ENCODE assay signal across 29 cellular contexts in the genomic region with DNA sequence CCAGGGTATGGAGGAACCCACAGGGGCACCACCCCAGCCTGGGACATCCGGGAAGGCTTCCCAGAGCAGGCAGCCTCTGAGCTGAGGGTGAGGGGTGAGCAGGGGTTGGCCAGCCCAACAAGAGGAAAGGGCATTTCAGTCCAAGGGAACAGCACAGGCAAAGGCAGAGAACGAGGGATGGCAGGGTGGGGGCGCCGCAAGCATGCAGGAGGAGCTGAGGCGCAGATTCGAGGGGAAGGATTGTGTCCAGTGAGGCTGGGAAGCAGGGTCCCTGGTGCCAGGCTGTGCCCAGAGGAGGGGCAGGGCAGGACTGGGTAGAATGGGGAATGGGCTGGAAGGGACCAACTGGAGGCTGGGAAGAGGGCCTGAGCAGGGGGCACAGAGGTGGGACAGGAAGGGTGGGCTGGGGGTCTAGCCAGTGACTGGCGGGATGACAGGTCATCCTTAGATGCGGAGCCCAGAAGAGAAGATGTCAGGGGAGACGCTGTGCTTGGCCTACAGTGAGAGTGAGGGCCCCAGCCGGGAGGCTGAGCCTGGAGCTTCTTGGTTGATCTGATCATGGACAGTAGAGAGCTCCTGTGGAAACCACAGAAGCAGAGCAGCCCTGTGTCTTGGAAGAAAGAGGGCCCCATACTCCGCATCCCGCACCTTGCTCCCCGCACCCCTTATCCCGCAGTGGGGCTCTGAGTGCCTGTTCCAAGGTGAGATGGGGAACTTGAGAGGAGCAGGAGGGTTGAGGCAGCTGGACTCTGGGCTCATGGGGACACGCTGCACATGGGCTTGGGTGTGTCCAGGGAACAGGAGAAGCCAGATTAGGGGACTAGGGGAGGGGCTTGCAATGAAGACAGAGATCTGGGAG. TPM values are rescaled to one million over a fixed set of nuclear protein-coding genes. Genes with fewer than 3 reads are reported as not detected.
DNase-seq lines count a peak whose midpoint lies in the region; ATAC-seq, FAIRE-seq and TF ChIP-seq lines count a peak whose summit lies in the region.
"Had no signal": no experiment of that assay in that cellular context is flagged by ENCODE, and none has a peak within 500 bp of the region (broad histone marks: within the 10 kb centered on the region; RNA-seq: fewer than 3 reads in every experiment).

No MANE protein-coding gene starts in this region.

- H2BK12ac ChIP-seq in neuronal stem cell (ENCODE audit: low read length): peak overlapping the region; percentile 16

- TF ChIP-seq POLR2A in IMR-90 (IDR thresholded peaks at IDR 0.05; ENCODE audit: low read depth, low read length): no peak
- TF ChIP-seq POLR2A in K562 (conservative IDR thresholded peaks at IDR 0.05): no peak

- no peak overlapping the region for H2AFZ ChIP-seq in IMR-90 (replicated peaks; ENCODE audit: low read length, poor library complexity)
- peak overlapping the region; percentile 87 for H2AFZ ChIP-seq in K562 (ENCODE audit: low read depth, low read length)
- no peak overlapping the region for H2AFZ ChIP-seq in neuronal stem cell (ENCODE audit: low read length)
- no peak overlapping the region for H2AFZ ChIP-seq in PC-3 (ENCODE audit: low read length)
- H2AFZ ChIP-seq: GM23248 had no signal

- H3K4me3 ChIP-seq in IMR-90 (ENCODE audit: insufficient read depth, low read depth, low read length) (no peak overlapping the region), K562 (no peak overlapping the region), neuronal stem cell (ENCODE audit: low read length in 2 of 2) (no peak overlapping the region), PC-3 (ENCODE audit: low read length) (no peak overlapping the region)
- H3K4me3 ChIP-seq: GM23248, MG63, Peyer's patch, SJCRH30 had no signal

- H4K91ac ChIP-seq in IMR-90 (ENCODE audit: insufficient read depth, low read depth, low read length) (no peak overlapping the region), neuronal stem cell (ENCODE audit: low read depth, low read length, poor library complexity) (no peak overlapping the region)

- H2AK5ac ChIP-seq in IMR-90 (ENCODE audit: low read depth, low read length): no peak overlapping the region
- H2AK5ac ChIP-seq in neuronal stem cell (ENCODE audit: low read depth, low read length): peak overlapping the region; percentile 95

- H2BK5ac ChIP-seq in IMR-90 (ENCODE audit: low read depth, low read length, poor library complexity, severe bottlenecking) (no peak overlapping the region), neuronal stem cell (ENCODE audit: low read length) (no peak overlapping the region)

- H2BK120ac ChIP-seq in IMR-90 (ENCODE audit: low read depth, low read length) (no peak overlapping the region), neuronal stem cell (ENCODE audit: low read depth, low read length) (no peak overlapping the region)

- H4K8ac ChIP-seq in IMR-90 (ENCODE audit: low read depth in 2 of 2, low read length in 2 of 2) (no peak overlapping the region), neuronal stem cell (ENCODE audit: low read depth, low read length) (no peak overlapping the region)

- H4K5ac ChIP-seq in IMR-90 (ENCODE audit: low read depth, low read length): no peak overlapping the region

- no peaks in the 10 kb centered on the region for H3K9me3 ChIP-seq in IMR-90 (ENCODE audit: control insufficient read depth, insufficient read depth, low read length)
- H3K9me3 ChIP-seq in K562 (replicated peaks; ENCODE audit: control insufficient read depth, insufficient read depth, low read depth, low read length): no peaks in the 10 kb centered on the region
- H3K9me3 ChIP-seq in neuronal stem cell (replicated peaks in 1 of 2; ENCODE audit: control insufficient read depth in 2 of 2, insufficient read depth in 1 of 2, low read depth in 1 of 2, low read length in 2 of 2): no peaks in the 10 kb centered on the region
- no peaks in the 10 kb centered on the region for H3K9me3 ChIP-seq in PC-3 (ENCODE audit: low read length)
- H3K9me3 ChIP-seq: MG63, Peyer's patch, SJCRH30 had no signal

- H3K56ac ChIP-seq in IMR-90 (ENCODE audit: extremely low read depth, insufficient read depth, low read length): no peak overlapping the region

- no peaks in the 10 kb centered on the region for H3K4me1 ChIP-seq in IMR-90 (ENCODE audit: control insufficient read depth, insufficient read depth, low read length)
- H3K4me1 ChIP-seq in K562 (replicated peaks in 1 of 2; ENCODE audit: control insufficient read depth in 2 of 2, insufficient read depth in 2 of 2, low read length in 2 of 2): peaks cover 5 to 38% of the 10 kb centered on the region in 2 experiments; a peak in 4 of 5 replicates
- H3K4me1 ChIP-seq in neuronal stem cell (ENCODE audit: control insufficient read depth in 2 of 2, insufficient read depth in 1 of 2, low read depth in 1 of 2, low read length in 2 of 2): no peaks in the 10 kb centered on the region
- peaks cover 12% of the 10 kb centered on the region for H3K4me1 ChIP-seq in PC-3 (ENCODE audit: insufficient read depth, low read length)
- H3K4me1 ChIP-seq: SJCRH30 had no signal

- 90% methylated on average over 11 of the region's 15 CpGs; no CpG with 5 or more reads in 1 of the 2 experiments for WGBS in IMR-90 (ENCODE audit: extremely low coverage in 2 of 2, insufficient read length in 1 of 2), 2 experiments
- 56% methylated on average over 13 of the region's 15 CpGs for WGBS in K562 (ENCODE audit: insufficient coverage, low coverage, missing lambda C conversion rate)
- WGBS in neuronal stem cell (ENCODE audit: extremely low coverage in 2 of 2, insufficient read length in 2 of 2, insufficient replicate concordance in 1 of 2), 2 donors: no CpG with 5 or more reads among the region's 15 CpGs

- in situ Hi-C loops in IMR-90 (cut with MboI; ENCODE audit: low sequenced_read_pairs): no loop called here
- in situ Hi-C loops in K562 (cut with MboI): no loop called here

- no peak for TF ChIP-seq RAD21 in IMR-90 (IDR thresholded peaks at IDR 0.05; ENCODE audit: low read length)
- peak in 1 of 2 experiments; percentile 21; a peak in 1 of 4 replicates for TF ChIP-seq RAD21 in K562 (CRISPR knock-in tag; conservative IDR thresholded peaks at IDR 0.05 in 1 of 2, IDR thresholded peaks at IDR 0.05 in 1 of 2)

- H3K14ac ChIP-seq in IMR-90 (replicated peaks; ENCODE audit: low read depth, low read length) (no peak overlapping the region), neuronal stem cell (ENCODE audit: low read length) (peak overlapping the region; percentile 89)

- H3K27me3 ChIP-seq in IMR-90 (ENCODE audit: control insufficient read depth, insufficient read depth, low read length) (no peaks in the 10 kb centered on the region), K562 (ENCODE audit: control insufficient read depth in 2 of 2, insufficient read depth in 2 of 2, low read length in 2 of 2) (no peaks in the 10 kb centered on the region), neuronal stem cell (ENCODE audit: control insufficient read depth in 3 of 3, insufficient read depth in 3 of 3, low read depth in 1 of 3, low read length in 3 of 3) (peaks cover 0 to 10% (median 0%) of the 10 kb centered on the region in 3 experiments), PC-3 (ENCODE audit: low read length) (no peaks in the 10 kb centered on the region)
- H3K27me3 ChIP-seq: MG63, Peyer's patch, SJCRH30 had no signal

- H3K9me1 ChIP-seq in IMR-90 (ENCODE audit: insufficient read depth, low read length) (peaks cover 6% of the 10 kb centered on the region; the same call in 1 of the 2 replicates), K562 (ENCODE audit: control insufficient read depth, insufficient read depth, low read length) (no peaks in the 10 kb centered on the region)

- no TSS peak for BruUV-seq in IMR-90 (replicated peaks; lab: Mats Ljungman, UMichigan)
- BruUV-seq in K562 (replicated peaks; lab: Mats Ljungman, UMichigan): no TSS peak
- BruUV-seq in PC-3 (replicated peaks; lab: Mats Ljungman, UMichigan): no TSS peak

- CTCF ChIA-PET in IMR-90 (lab: Yijun Ruan, JAX) (no interaction called here), K562 (lab: Yijun Ruan, JAX; ENCODE audit: low intra/inter-chr PET ratio) (no interaction called here), PC-3 (lab: Charles Lee) (no interaction called here)

- H3K36me3 ChIP-seq in IMR-90 (ENCODE audit: control insufficient read depth, insufficient read depth, low read length): no peaks in the 10 kb centered on the region
- peaks cover 4% of the 10 kb centered on the region; the same call in 2 of the 3 replicates for H3K36me3 ChIP-seq in K562 (ENCODE audit: control insufficient read depth, insufficient read depth, low read length)
- no peaks in the 10 kb centered on the region for H3K36me3 ChIP-seq in neuronal stem cell (replicated peaks in 1 of 2; ENCODE audit: control insufficient read depth in 2 of 2, insufficient read depth in 2 of 2, low read length in 2 of 2)
- H3K36me3 ChIP-seq in PC-3 (ENCODE audit: low read depth, low read length): no peaks in the 10 kb centered on the region
- H3K36me3 ChIP-seq: SJCRH30 had no signal

- no peak overlapping the region for H3K18ac ChIP-seq in IMR-90 (ENCODE audit: low read depth, low read length)
- peak overlapping the region; percentile 71 for H3K18ac ChIP-seq in neuronal stem cell (ENCODE audit: low read length)

- no peaks in the 10 kb centered on the region for H3K79me2 ChIP-seq in K562 (ENCODE audit: control insufficient read depth, insufficient read depth, low read length)
- H3K79me2 ChIP-seq in PC-3 (ENCODE audit: low read length): no peaks in the 10 kb centered on the region

- dilution Hi-C loops in IMR-90 (cut with HindIII; ENCODE audit: low sequenced_read_pairs, unreplicated experiment): no loop called here

- H3K4me2 ChIP-seq in IMR-90 (ENCODE audit: low read depth, low read length): no peak overlapping the region
- peak overlapping the region; percentile 49; the same call in 1 of the 2 replicates for H3K4me2 ChIP-seq in K562 (ENCODE audit: insufficient read depth, low read length)
- H3K4me2 ChIP-seq in neuronal stem cell (ENCODE audit: insufficient read depth, low read length, poor library complexity, severe bottlenecking): no peak overlapping the region
- no peak overlapping the region for H3K4me2 ChIP-seq in PC-3 (ENCODE audit: low read length)

- peak; percentile 33 for DNase-seq in NCI-H82 (lab: John Stamatoyannopoulos, UW)
- DNase-seq in NCI-H82 treated with DMSO at 0.1 percent for 48 hours (lab: John Stamatoyannopoulos, UW; ENCODE audit: unreplicated experiment): no peak
- no peak for DNase-seq in IMR-90
- DNase-seq in K562 (ENCODE audit: extremely low read depth in 1 of 4, low spot score in 3 of 4): peak; percentile 45 to 64 (median 52)
- no peak for DNase-seq in neuronal stem cell (ENCODE audit: low spot score)
- DNase-seq in amygdala (lab: John Stamatoyannopoulos, UW): no peak
- no peak for DNase-seq in PC-3
- DNase-seq in glomerular visceral epithelial cell (ENCODE audit: extremely low spot score): no peak
- DNase-seq: AML-193; Calu3; CD8-positive, alpha-beta memory T cell; DMS153; GM23248; MG63; NCI-H1048; NCI-H1417 treated with DMSO at 0.1 percent for 48 hours; NCI-H187; NCI-H2227 treated with DMSO at 0.1 percent for 48 hours; NCI-H510A; NK-92 treated with Interleukin-12 subunit alpha and Interleukin-12 subunit beta, amount 100 ng/mL, for 24 hours; Peyer's patch; SJCRH30 had no signal

- TF ChIP-seq CTCF in IMR-90 (conservative IDR thresholded peaks at IDR 0.05; ENCODE audit: low read depth, low read length) (no peak), K562 (IDR thresholded peaks at IDR 0.05 in 2 of 3, conservative IDR thresholded peaks at IDR 0.05 in 1 of 3; ENCODE audit: insufficient read depth in 2 of 3, low read depth in 1 of 3, low read length in 3 of 3) (peak in 2 of 3 experiments; percentile 9 to 29; a peak in 1 of 6 replicates), PC-3 (conservative IDR thresholded peaks at IDR 0.05; ENCODE audit: low read depth, low read length) (no peak)

- no peak overlapping the region for H2BK20ac ChIP-seq in IMR-90 (ENCODE audit: low read depth, low read length)

- H3K23ac ChIP-seq in IMR-90 (ENCODE audit: low read depth, low read length) (no peak overlapping the region), neuronal stem cell (ENCODE audit: low read depth, low read length, poor library complexity) (peak overlapping the region; percentile 91)

- H3K27ac ChIP-seq in IMR-90 (ENCODE audit: insufficient read depth, low read length): no peak overlapping the region
- H3K27ac ChIP-seq in K562 (ENCODE audit: extremely low read depth, low read depth, low read length): no peak overlapping the region
- no peak overlapping the region for H3K27ac ChIP-seq in neuronal stem cell (replicated peaks; ENCODE audit: low read length)
- H3K27ac ChIP-seq in PC-3 (ENCODE audit: low read length): no peak overlapping the region
- H3K27ac ChIP-seq: 22Rv1, C4-2B, GM23248, Peyer's patch, SJCRH30 had no signal

- TF ChIP-seq EP300 in K562 (IDR thresholded peaks at IDR 0.05; ENCODE audit: low read length): no peak

- H4K20me1 ChIP-seq in IMR-90 (ENCODE audit: insufficient read depth, low read length) (no peaks in the 10 kb centered on the region), K562 (replicated peaks; ENCODE audit: control insufficient read depth, insufficient read depth, low read length) (no peaks in the 10 kb centered on the region), PC-3 (ENCODE audit: low read length) (no peaks in the 10 kb centered on the region)

- H3K9ac ChIP-seq in IMR-90 (ENCODE audit: low read depth, low read length) (no peak overlapping the region), K562 (ENCODE audit: insufficient read depth in 1 of 2, low read depth in 2 of 2, low read length in 2 of 2) (peak overlapping the region; percentile 31 to 87; a peak in 3 of 4 replicates), neuronal stem cell (ENCODE audit: low read depth, low read length, poor library complexity) (peak overlapping the region; percentile 30), PC-3 (ENCODE audit: low read length) (no peak overlapping the region)
- H3K9ac ChIP-seq: GM23248 had no signal

- ATAC-seq in IMR-90 (ENCODE audit: low read depth): no peak
- peak; percentile 80 for ATAC-seq in K562
- no peak for ATAC-seq in PC-3

- FAIRE-seq in K562 (lab: Jason Lieb, UNC): peak; percentile 58
- FAIRE-seq: GM12892, GM18507 had no signal

- intact Hi-C loops in IMR-90 (cut with micrococcal nuclease) (no loop called here), K562 (cut with micrococcal nuclease) (no loop called here), PC-3 (cut with micrococcal nuclease) (no loop called here)

- H3K79me1 ChIP-seq in IMR-90 (ENCODE audit: low read depth in 1 of 2, low read length in 2 of 2): no peaks in the 10 kb centered on the region
- no peaks in the 10 kb centered on the region for H3K79me1 ChIP-seq in neuronal stem cell (ENCODE audit: low read depth, low read length)

- no peaks in the 10 kb centered on the region for H3F3A ChIP-seq in PC-3 (ENCODE audit: low read length, unreplicated experiment)

- H3K4ac ChIP-seq in IMR-90 (ENCODE audit: low read depth, low read length): no peak overlapping the region
- H3K4ac ChIP-seq in neuronal stem cell (ENCODE audit: low read length): no peak overlapping the region

- H2AK9ac ChIP-seq in IMR-90 (replicated peaks; ENCODE audit: low read depth, low read length, poor library complexity): peak overlapping the region; percentile 50

- no peaks in the 10 kb centered on the region for H3K9me2 ChIP-seq in PC-3 (replicated peaks; ENCODE audit: low read length)

- no peak overlapping the region for H2BK15ac ChIP-seq in IMR-90 (ENCODE audit: low read depth, low read length)
- H2BK15ac ChIP-seq in neuronal stem cell (ENCODE audit: low read length): peak overlapping the region; percentile 81

- POLR2A ChIA-PET in IMR-90 (lab: Charles Lee; ENCODE audit: unreplicated experiment) (no interaction called here), K562 (lab: Yijun Ruan, JAX) (interaction anchor here (0.6 to 0.8 kb wide), 2 partner anchors 15 to 24 kb away, joined by 3 read pairs; no protein-coding TSS in a partner anchor), PC-3 (lab: Charles Lee; ENCODE audit: unreplicated experiment) (no interaction called here)

RNA-seq across cellular contexts. Expression of a gene that starts 13.7 kb away (rescaled TPM):
- 128 and 147 TPM in 2 replicates for total RNA-seq in IMR-90 (2012; rRNA removed)
- 632 and 675 TPM in 2 replicates for polyA plus RNA-seq in IMR-90 (2012; rRNA removed)
- 223 and 627 TPM in 2 replicates for polyA plus RNA-seq in IMR-90 (2012; cell fraction: cytosol; rRNA removed)
- polyA plus RNA-seq in IMR-90 (2012; cell fraction: nucleus; rRNA removed; ENCODE audit: low replicate concordance): 136 and 285 TPM in 2 replicates
- total RNA-seq in K562 (2011; cell fraction: chromatin; rRNA removed; ENCODE audit: low replicate concordance): 94.2 and 300 TPM in 2 replicates
- total RNA-seq in K562 (2011; cell fraction: nucleolus; rRNA removed): 624 and 788 TPM in 2 replicates
- total RNA-seq in K562 (2011; cell fraction: nucleoplasm; rRNA removed): 425 and 454 TPM in 2 replicates
- total RNA-seq in K562 (2014; rRNA removed): 137 and 194 TPM in 2 replicates
- 184 and 204 TPM in 2 replicates for total RNA-seq in K562 (2014; rRNA removed; fragmentation: Illumina TruSeq; extraction: Trizol)
- total RNA-seq in K562 (2015; rRNA removed; fragmentation: Illumina TruSeq; extraction: Trizol): 386 and 393 TPM in 2 replicates
- total RNA-seq in K562 (2021): 296 and 321 TPM in 2 replicates
- 355 and 448 TPM in 2 replicates for polyA plus RNA-seq in K562 (2011; rRNA removed)
- polyA plus RNA-seq in K562 (2011; cell fraction: cytosol; rRNA removed): 690 and 1,312 TPM in 2 replicates
- 177 and 267 TPM in 2 replicates for polyA plus RNA-seq in K562 (2011; cell fraction: nucleus; rRNA removed)
- 325 and 506 TPM in 2 replicates for polyA plus RNA-seq in K562 (2012)
- 308 and 333 TPM in 2 replicates for polyA plus RNA-seq in K562 (2014; fragmentation: Illumina TruSeq; extraction: Trizol)
- 100 to 1,000 TPM; 123 to 227 TPM for polyA plus RNA-seq in K562 (2014; fragmentation: Nextera tagmentation; extraction: Ambion mirVana)
- polyA plus RNA-seq in K562 (2014; rRNA removed): 314 and 369 TPM in 2 replicates
- polyA minus RNA-seq in K562 (2011; rRNA and poly(A)+ RNA removed): 191 and 276 TPM in 2 replicates
- 149 and 202 TPM in 2 replicates for polyA minus RNA-seq in K562 (2011; cell fraction: cytosol; rRNA and poly(A)+ RNA removed)
- 51.7 and 64.9 TPM in 2 replicates for polyA minus RNA-seq in K562 (2011; cell fraction: nucleus; rRNA and poly(A)+ RNA removed)
- polyA plus RNA-seq in neuronal stem cell (2013, experiment 1 of 2): 45.0 TPM
- polyA plus RNA-seq in neuronal stem cell (2013, experiment 2 of 2): 46.0 TPM
- 31.9 and 38.1 TPM in 2 replicates for total RNA-seq in PC-3 (2014; rRNA removed)

RNA-seq across cellular contexts. Expression of a gene that starts 24.7 kb away (rescaled TPM):
- total RNA-seq in IMR-90 (2012; rRNA removed) (1.1 and 1.3 TPM in 2 replicates), K562 (2014; rRNA removed) (2.3 and 5.1 TPM in 2 replicates), K562 (2014; rRNA removed; fragmentation: Illumina TruSeq; extraction: Trizol) (0.96 and 1.9 TPM in 2 replicates), K562 (2015; rRNA removed; fragmentation: Illumina TruSeq; extraction: Trizol) (2.5 and 4.3 TPM in 2 replicates), K562 (2021) (7.9 and 8.8 TPM in 2 replicates), PC-3 (2014; rRNA removed) (1.3 and 7.1 TPM in 2 replicates)
- polyA plus RNA-seq in IMR-90 (2012; rRNA removed) (7.6 and 8.6 TPM in 2 replicates), K562 (2011; rRNA removed) (6.6 and 12.4 TPM in 2 replicates), K562 (2014; fragmentation: Illumina TruSeq; extraction: Trizol) (4.7 and 5.0 TPM in 2 replicates), K562 (2014; fragmentation: Nextera tagmentation; extraction: Ambion mirVana) (under 1 TPM; 0.66 to 0.67 TPM), K562 (2014; rRNA removed) (7.2 and 7.8 TPM in 2 replicates)
- 4.5 and 6.5 TPM in 2 replicates for polyA plus RNA-seq in IMR-90 (2012; cell fraction: cytosol; rRNA removed)
- polyA plus RNA-seq in IMR-90 (2012; cell fraction: nucleus; rRNA removed; ENCODE audit: low replicate concordance): 39.2 and 52.3 TPM in 2 replicates
- total RNA-seq in K562 (2011; cell fraction: chromatin; rRNA removed; ENCODE audit: low replicate concordance): 29.3 and 59.3 TPM in 2 replicates
- 38.5 and 49.2 TPM in 2 replicates for total RNA-seq in K562 (2011; cell fraction: nucleolus; rRNA removed)
- 33.1 and 37.4 TPM in 2 replicates for total RNA-seq in K562 (2011; cell fraction: nucleoplasm; rRNA removed)
- polyA plus RNA-seq in K562 (2011; cell fraction: cytosol; rRNA removed): 9.7 and 10.7 TPM in 2 replicates
- polyA plus RNA-seq in K562 (2011; cell fraction: nucleus; rRNA removed): 52.1 and 58.7 TPM in 2 replicates
- polyA plus RNA-seq in K562 (2012): 5.2 and 12.0 TPM in 2 replicates
- polyA minus RNA-seq in K562 (2011; rRNA and poly(A)+ RNA removed): 3.8 and 5.5 TPM in 2 replicates
- 10.0 and 12.9 TPM in 2 replicates for polyA minus RNA-seq in K562 (2011; cell fraction: cytosol; rRNA and poly(A)+ RNA removed)
- polyA minus RNA-seq in K562 (2011; cell fraction: nucleus; rRNA and poly(A)+ RNA removed): 8.5 and 16.0 TPM in 2 replicates
- polyA plus RNA-seq in neuronal stem cell (2013, experiment 1 of 2): 8.5 TPM
- polyA plus RNA-seq in neuronal stem cell (2013, experiment 2 of 2): 8.9 TPM

RNA-seq across cellular contexts. Expression of a gene that starts 25.1 kb away (rescaled TPM):
- total RNA-seq in IMR-90 (2012; rRNA removed) (not detected in 2 replicates), K562 (2014; rRNA removed) (not detected in 2 replicates), K562 (2014; rRNA removed; fragmentation: Illumina TruSeq; extraction: Trizol) (not detected in 2 replicates), K562 (2015; rRNA removed; fragmentation: Illumina TruSeq; extraction: Trizol) (not detected in 2 replicates), K562 (2021) (not detected in 2 replicates), PC-3 (2014; rRNA removed) (not detected in 2 replicates)
- polyA plus RNA-seq in IMR-90 (2012; rRNA removed) (not detected in 2 replicates), K562 (2011; rRNA removed) (0.19 TPM in 1 of 2 replicates, not detected in the other), K562 (2014; fragmentation: Illumina TruSeq; extraction: Trizol) (0.28 TPM in 1 of 2 replicates, not detected in the other), K562 (2014; fragmentation: Nextera tagmentation; extraction: Ambion mirVana) (under 1 TPM in 1 of 2 experiments, not detected in 1; 0.14 TPM), K562 (2014; rRNA removed) (0.07 TPM in 1 of 2 replicates, not detected in the other)
- 0.08 TPM in 1 of 2 replicates, not detected in the other for polyA plus RNA-seq in IMR-90 (2012; cell fraction: cytosol; rRNA removed)
- polyA plus RNA-seq in IMR-90 (2012; cell fraction: nucleus; rRNA removed; ENCODE audit: low replicate concordance): not detected in 2 replicates
- total RNA-seq in K562 (2011; cell fraction: chromatin; rRNA removed; ENCODE audit: low replicate concordance): not detected in 2 replicates
- not detected in 2 replicates for total RNA-seq in K562 (2011; cell fraction: nucleolus; rRNA removed)
- not detected in 2 replicates for total RNA-seq in K562 (2011; cell fraction: nucleoplasm; rRNA removed)
- polyA plus RNA-seq in K562 (2011; cell fraction: cytosol; rRNA removed): 0.07 and 0.09 TPM in 2 replicates
- not detected in 2 replicates for polyA plus RNA-seq in K562 (2011; cell fraction: nucleus; rRNA removed)
- polyA plus RNA-seq in K562 (2012): 0.22 and 0.46 TPM in 2 replicates
- polyA minus RNA-seq in K562 (2011; rRNA and poly(A)+ RNA removed): 0.21 TPM in 2 replicates
- polyA minus RNA-seq in K562 (2011; cell fraction: cytosol; rRNA and poly(A)+ RNA removed): not detected in 2 replicates
- not detected in 2 replicates for polyA minus RNA-seq in K562 (2011; cell fraction: nucleus; rRNA and poly(A)+ RNA removed)
- polyA plus RNA-seq in neuronal stem cell (2013, experiment 1 of 2): 0.13 TPM
- 0.12 TPM for polyA plus RNA-seq in neuronal stem cell (2013, experiment 2 of 2)
- total RNA-seq: Calu3; CD8-positive, alpha-beta memory T cell; G401; GM23248; LHCN-M2; Peyer's patch; SJCRH30 had no signal
- polyA plus RNA-seq: AG04450; CD8-positive, alpha-beta memory T cell; GM23248 had no signal

RNA-seq across cellular contexts. Expression of a gene that starts 52.3 kb away (rescaled TPM):
- total RNA-seq in IMR-90 (2012; rRNA removed) (57.8 and 58.8 TPM in 2 replicates), K562 (2014; rRNA removed) (54.2 and 66.1 TPM in 2 replicates), K562 (2014; rRNA removed; fragmentation: Illumina TruSeq; extraction: Trizol) (49.1 and 52.5 TPM in 2 replicates), K562 (2015; rRNA removed; fragmentation: Illumina TruSeq; extraction: Trizol) (58.5 and 60.6 TPM in 2 replicates), K562 (2021) (133 and 138 TPM in 2 replicates), PC-3 (2014; rRNA removed) (90.2 and 101 TPM in 2 replicates)
- polyA plus RNA-seq in IMR-90 (2012; rRNA removed) (171 and 180 TPM in 2 replicates), K562 (2011; rRNA removed) (82.9 and 185 TPM in 2 replicates), K562 (2014; fragmentation: Illumina TruSeq; extraction: Trizol) (165 and 185 TPM in 2 replicates), K562 (2014; fragmentation: Nextera tagmentation; extraction: Ambion mirVana) (10 to 100 TPM in 1 of 2 experiments, 1 to 10 TPM in 1; 6.1 to 11.1 TPM), K562 (2014; rRNA removed) (75.0 and 76.4 TPM in 2 replicates)
- polyA plus RNA-seq in IMR-90 (2012; cell fraction: cytosol; rRNA removed): 156 and 249 TPM in 2 replicates
- 112 and 118 TPM in 2 replicates for polyA plus RNA-seq in IMR-90 (2012; cell fraction: nucleus; rRNA removed; ENCODE audit: low replicate concordance)
- total RNA-seq in K562 (2011; cell fraction: chromatin; rRNA removed; ENCODE audit: low replicate concordance): 108 and 202 TPM in 2 replicates
- total RNA-seq in K562 (2011; cell fraction: nucleolus; rRNA removed): 194 and 232 TPM in 2 replicates
- 218 and 234 TPM in 2 replicates for total RNA-seq in K562 (2011; cell fraction: nucleoplasm; rRNA removed)
- 130 and 145 TPM in 2 replicates for polyA plus RNA-seq in K562 (2011; cell fraction: cytosol; rRNA removed)
- 95.0 and 123 TPM in 2 replicates for polyA plus RNA-seq in K562 (2011; cell fraction: nucleus; rRNA removed)
- polyA plus RNA-seq in K562 (2012): 104 and 182 TPM in 2 replicates
- 42.4 and 68.6 TPM in 2 replicates for polyA minus RNA-seq in K562 (2011; rRNA and poly(A)+ RNA removed)
- polyA minus RNA-seq in K562 (2011; cell fraction: cytosol; rRNA and poly(A)+ RNA removed): 60.7 and 117 TPM in 2 replicates
- 10.4 and 21.3 TPM in 2 replicates for polyA minus RNA-seq in K562 (2011; cell fraction: nucleus; rRNA and poly(A)+ RNA removed)
- polyA plus RNA-seq in neuronal stem cell (2013, experiment 1 of 2): 361 TPM
- 364 TPM for polyA plus RNA-seq in neuronal stem cell (2013, experiment 2 of 2)

RNA-seq across cellular contexts. Expression of a gene that starts 54.4 kb away (rescaled TPM):
- total RNA-seq in IMR-90 (2012; rRNA removed) (under 0.01 TPM in 2 replicates), K562 (2014; rRNA removed) (4.7 and 5.3 TPM in 2 replicates), K562 (2014; rRNA removed; fragmentation: Illumina TruSeq; extraction: Trizol) (0.86 and 0.98 TPM in 2 replicates), K562 (2015; rRNA removed; fragmentation: Illumina TruSeq; extraction: Trizol) (1.8 and 2.7 TPM in 2 replicates), K562 (2021) (24.7 and 31.5 TPM in 2 replicates), PC-3 (2014; rRNA removed) (0.51 and 1.0 TPM in 2 replicates)
- polyA plus RNA-seq in IMR-90 (2012; rRNA removed) (0.23 and 0.24 TPM in 2 replicates), K562 (2011; rRNA removed) (0.95 and 2.5 TPM in 2 replicates), K562 (2014; fragmentation: Illumina TruSeq; extraction: Trizol) (7.5 and 12.0 TPM in 2 replicates), K562 (2014; fragmentation: Nextera tagmentation; extraction: Ambion mirVana) (under 1 TPM; 0.32 to 0.55 TPM), K562 (2014; rRNA removed) (5.3 and 5.6 TPM in 2 replicates)
- polyA plus RNA-seq in IMR-90 (2012; cell fraction: cytosol; rRNA removed): 0.16 and 0.30 TPM in 2 replicates
- 0.30 and 0.69 TPM in 2 replicates for polyA plus RNA-seq in IMR-90 (2012; cell fraction: nucleus; rRNA removed; ENCODE audit: low replicate concordance)
- 10.1 and 29.7 TPM in 2 replicates for total RNA-seq in K562 (2011; cell fraction: chromatin; rRNA removed; ENCODE audit: low replicate concordance)
- total RNA-seq in K562 (2011; cell fraction: nucleolus; rRNA removed): 20.7 and 23.5 TPM in 2 replicates
- total RNA-seq in K562 (2011; cell fraction: nucleoplasm; rRNA removed): 16.9 and 17.3 TPM in 2 replicates
- 2.4 and 3.0 TPM in 2 replicates for polyA plus RNA-seq in K562 (2011; cell fraction: cytosol; rRNA removed)
- 10.1 and 14.4 TPM in 2 replicates for polyA plus RNA-seq in K562 (2011; cell fraction: nucleus; rRNA removed)
- polyA plus RNA-seq in K562 (2012): 12.9 and 14.4 TPM in 2 replicates
- polyA minus RNA-seq in K562 (2011; rRNA and poly(A)+ RNA removed): 1.9 and 2.3 TPM in 2 replicates
- 15.0 and 18.7 TPM in 2 replicates for polyA minus RNA-seq in K562 (2011; cell fraction: cytosol; rRNA and poly(A)+ RNA removed)
- 7.8 and 8.8 TPM in 2 replicates for polyA minus RNA-seq in K562 (2011; cell fraction: nucleus; rRNA and poly(A)+ RNA removed)
- 0.74 TPM for polyA plus RNA-seq in neuronal stem cell (2013, experiment 1 of 2)
- 0.72 TPM for polyA plus RNA-seq in neuronal stem cell (2013, experiment 2 of 2)
- total RNA-seq: Calu3, LHCN-M2, SJCRH30 had no signal

Comparison
In these comparisons a context has a peak if more than half of its experiments do, and no peak if none do; other contexts are left out.
1. DNase-seq: peak in NCI-H82 (single experiment) and K562 (4 of 4); none in NCI-H82 treated with DMSO at 0.1 percent for 48 hours (single experiment), IMR-90 (single experiment), neuronal stem cell (single experiment), amygdala (0 of 56), PC-3 (single experiment) and glomerular visceral epithelial cell (single experiment).
2. H3K9ac ChIP-seq: peak in K562 (2 of 2) and neuronal stem cell (single experiment); none in IMR-90 (single experiment) and PC-3 (single experiment).
3. CTCF ChIP-seq: peak in K562 (2 of 3); none in IMR-90 (single experiment) and PC-3 (single experiment).